Comparison of ENCODE assay signal across 1 cellular context in the genomic region with DNA sequence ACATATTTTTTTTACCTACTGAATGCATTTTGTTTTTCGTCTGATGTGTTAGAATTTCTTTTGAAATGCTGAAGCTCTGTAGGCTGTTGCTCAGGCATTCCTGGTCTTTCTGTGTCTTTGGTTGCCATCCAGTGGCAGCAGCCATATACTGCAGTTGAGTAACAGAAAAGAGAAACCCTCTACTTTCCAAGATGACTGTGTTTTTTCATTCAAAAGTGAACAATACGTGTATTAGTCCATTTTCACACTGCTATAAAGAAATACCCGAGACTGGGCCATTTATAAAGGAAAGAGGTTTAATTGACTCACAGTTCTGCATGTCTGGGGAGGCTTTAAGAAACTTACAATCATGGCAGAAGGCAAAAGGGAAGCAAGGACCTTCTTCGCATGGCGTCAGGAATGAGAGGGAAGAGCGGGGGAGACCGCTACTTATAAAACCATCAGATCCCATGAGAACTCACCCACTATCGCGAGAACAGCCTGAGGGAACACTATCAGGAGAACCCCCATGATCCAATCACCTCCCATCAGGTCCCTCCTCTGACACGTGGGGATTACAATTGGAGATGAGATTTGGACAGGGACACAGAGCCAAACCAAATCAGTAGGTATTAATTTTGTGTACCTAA.
A peak's percentile ranks its signal among the peaks of the same experiment; 100 is the strongest.
TF ChIP-seq lines count a peak whose summit lies in the region.

No MANE protein-coding gene starts in this region.

TF ChIP-seq in K562, 482 proteins besides CTCF, POLR2A, EP300 and RAD21 (continued from another document and continues in another):
- TF ChIP-seq, protein P1, sequence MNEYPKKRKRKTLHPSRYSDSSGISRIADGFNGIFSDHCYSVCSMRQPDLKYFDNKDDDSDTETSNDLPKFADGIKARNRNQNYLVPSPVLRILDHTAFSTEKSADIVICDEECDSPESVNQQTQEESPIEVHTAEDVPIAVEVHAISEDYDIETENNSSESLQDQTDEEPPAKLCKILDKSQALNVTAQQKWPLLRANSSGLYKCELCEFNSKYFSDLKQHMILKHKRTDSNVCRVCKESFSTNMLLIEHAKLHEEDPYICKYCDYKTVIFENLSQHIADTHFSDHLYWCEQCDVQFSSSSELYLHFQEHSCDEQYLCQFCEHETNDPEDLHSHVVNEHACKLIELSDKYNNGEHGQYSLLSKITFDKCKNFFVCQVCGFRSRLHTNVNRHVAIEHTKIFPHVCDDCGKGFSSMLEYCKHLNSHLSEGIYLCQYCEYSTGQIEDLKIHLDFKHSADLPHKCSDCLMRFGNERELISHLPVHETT (CRISPR knock-in tag; conservative IDR thresholded peaks at IDR 0.05 in 1 of 2, IDR thresholded peaks at IDR 0.05 in 1 of 2), result no peak
- TF ChIP-seq HEY1 (CRISPR knock-in tag; IDR thresholded peaks at IDR 0.05; ENCODE audit: borderline replicate concordance), result no peak
- TF ChIP-seq DNMT1 (IDR thresholded peaks at IDR 0.05), result no peak
- no peak for TF ChIP-seq ATF1 (CRISPR knock-in tag; IDR thresholded peaks at IDR 0.05)
- peak; percentile 48; the same call in 1 of the 2 replicates for TF ChIP-seq ATF1 (tag; IDR thresholded peaks at IDR 0.05)
- TF ChIP-seq, protein P2, sequence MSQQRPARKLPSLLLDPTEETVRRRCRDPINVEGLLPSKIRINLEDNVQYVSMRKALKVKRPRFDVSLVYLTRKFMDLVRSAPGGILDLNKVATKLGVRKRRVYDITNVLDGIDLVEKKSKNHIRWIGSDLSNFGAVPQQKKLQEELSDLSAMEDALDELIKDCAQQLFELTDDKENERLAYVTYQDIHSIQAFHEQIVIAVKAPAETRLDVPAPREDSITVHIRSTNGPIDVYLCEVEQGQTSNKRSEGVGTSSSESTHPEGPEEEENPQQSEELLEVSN (IDR thresholded peaks at IDR 0.05; ENCODE audit: borderline replicate concordance in 1 of 2, extremely low read depth in 1 of 2, insufficient read depth in 1 of 2, insufficient read length in 1 of 2, low read depth in 1 of 2, low read length in 1 of 2, poor library complexity in 1 of 2, severe bottlenecking in 1 of 2), result peak; percentile 47 to 49
- no peak for TF ChIP-seq GABPB2 (CRISPR knock-in tag; conservative IDR thresholded peaks at IDR 0.05)
- TF ChIP-seq HNRNPLL (IDR thresholded peaks at IDR 0.05; ENCODE audit: low read depth, low read length, poor library complexity, severe bottlenecking), result no peak
- TF ChIP-seq NUFIP1 (IDR thresholded peaks at IDR 0.05; ENCODE audit: partially characterized antibody), result no peak
- TF ChIP-seq JUNB (CRISPR knock-in tag; conservative IDR thresholded peaks at IDR 0.05), result no peak
- TF ChIP-seq ZNF764 (CRISPR knock-in tag; IDR thresholded peaks at IDR 0.05; ENCODE audit: low read depth), result no peak
- no peak for TF ChIP-seq ZNF121 (CRISPR knock-in tag; conservative IDR thresholded peaks at IDR 0.05)
- no peak for TF ChIP-seq ZNF551 (CRISPR knock-in tag; IDR thresholded peaks at IDR 0.05)
- TF ChIP-seq FOXK2 (conservative IDR thresholded peaks at IDR 0.05 in 1 of 2, IDR thresholded peaks at IDR 0.05 in 1 of 2; ENCODE audit: low read depth in 2 of 2), result 0 out of 4 replicates have a peak, but pooled peaks of 1 of the 2 experiments have one; percentile 20
- no peak for TF ChIP-seq ESRRA (IDR thresholded peaks at IDR 0.05; ENCODE audit: borderline replicate concordance, low read depth)
- TF ChIP-seq SRF (CRISPR knock-in tag; IDR thresholded peaks at IDR 0.05), result 0 out of 4 replicates have a peak, but pooled peaks of 1 of the 2 experiments have one; percentile 18
- peak; percentile 25 to 54; a peak in 1 of 4 replicates for TF ChIP-seq MNT (conservative IDR thresholded peaks at IDR 0.05)
- TF ChIP-seq SIN3A (IDR thresholded peaks at IDR 0.05; ENCODE audit: borderline replicate concordance in 2 of 2, control insufficient read depth in 1 of 2, low read depth in 2 of 2, low read length in 2 of 2), result 0 out of 4 replicates have a peak, but pooled peaks of 1 of the 2 experiments have one; percentile 51
- TF ChIP-seq, protein P3, sequence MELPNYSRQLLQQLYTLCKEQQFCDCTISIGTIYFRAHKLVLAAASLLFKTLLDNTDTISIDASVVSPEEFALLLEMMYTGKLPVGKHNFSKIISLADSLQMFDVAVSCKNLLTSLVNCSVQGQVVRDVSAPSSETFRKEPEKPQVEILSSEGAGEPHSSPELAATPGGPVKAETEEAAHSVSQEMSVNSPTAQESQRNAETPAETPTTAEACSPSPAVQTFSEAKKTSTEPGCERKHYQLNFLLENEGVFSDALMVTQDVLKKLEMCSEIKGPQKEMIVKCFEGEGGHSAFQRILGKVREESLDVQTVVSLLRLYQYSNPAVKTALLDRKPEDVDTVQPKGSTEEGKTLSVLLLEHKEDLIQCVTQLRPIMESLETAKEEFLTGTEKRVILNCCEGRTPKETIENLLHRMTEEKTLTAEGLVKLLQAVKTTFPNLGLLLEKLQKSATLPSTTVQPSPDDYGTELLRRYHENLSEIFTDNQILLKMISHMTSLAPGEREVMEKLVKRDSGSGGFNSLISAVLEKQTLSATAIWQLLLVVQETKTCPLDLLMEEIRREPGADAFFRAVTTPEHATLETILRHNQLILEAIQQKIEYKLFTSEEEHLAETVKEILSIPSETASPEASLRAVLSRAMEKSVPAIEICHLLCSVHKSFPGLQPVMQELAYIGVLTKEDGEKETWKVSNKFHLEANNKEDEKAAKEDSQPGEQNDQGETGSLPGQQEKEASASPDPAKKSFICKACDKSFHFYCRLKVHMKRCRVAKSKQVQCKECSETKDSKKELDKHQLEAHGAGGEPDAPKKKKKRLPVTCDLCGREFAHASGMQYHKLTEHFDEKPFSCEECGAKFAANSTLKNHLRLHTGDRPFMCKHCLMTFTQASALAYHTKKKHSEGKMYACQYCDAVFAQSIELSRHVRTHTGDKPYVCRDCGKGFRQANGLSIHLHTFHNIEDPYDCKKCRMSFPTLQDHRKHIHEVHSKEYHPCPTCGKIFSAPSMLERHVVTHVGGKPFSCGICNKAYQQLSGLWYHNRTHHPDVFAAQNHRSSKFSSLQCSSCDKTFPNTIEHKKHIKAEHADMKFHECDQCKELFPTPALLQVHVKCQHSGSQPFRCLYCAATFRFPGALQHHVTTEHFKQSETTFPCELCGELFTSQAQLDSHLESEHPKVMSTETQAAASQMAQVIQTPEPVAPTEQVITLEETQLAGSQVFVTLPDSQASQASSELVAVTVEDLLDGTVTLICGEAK (IDR thresholded peaks at IDR 0.05), result peak; percentile 49; the same call in 1 of the 2 replicates
- TF ChIP-seq, protein P3 (CRISPR knock-in tag; IDR thresholded peaks at IDR 0.05), result no peak
- 0 out of 2 replicates have a peak, but pooled peaks have one; percentile 28 for TF ChIP-seq ARID2 (IDR thresholded peaks at IDR 0.05)
- no peak for TF ChIP-seq PHF21A (IDR thresholded peaks at IDR 0.05; ENCODE audit: borderline replicate concordance, low read depth)
- peak; percentile 11 to 34; a peak in 1 of 4 replicates for TF ChIP-seq TRIM24 (IDR thresholded peaks at IDR 0.05)
- TF ChIP-seq ZC3H4 (CRISPR knock-in tag; IDR thresholded peaks at IDR 0.05; ENCODE audit: borderline replicate concordance), result no peak
- TF ChIP-seq BHLHE40 (IDR thresholded peaks at IDR 0.05; ENCODE audit: low read length), result peak; percentile 60; the same call in 1 of the 2 replicates
- TF ChIP-seq YBX1 (IDR thresholded peaks at IDR 0.05), result no peak
- TF ChIP-seq ZBTB11 (CRISPR knock-in tag; IDR thresholded peaks at IDR 0.05), result peak in 1 of 3 experiments; percentile 60; a peak in 2 of 6 replicates
- TF ChIP-seq MLLT1 (IDR thresholded peaks at IDR 0.05), result no peak
- TF ChIP-seq ZHX1 (conservative IDR thresholded peaks at IDR 0.05; ENCODE audit: low read length), result peak; percentile 96
